8 cellular contexts compared by ENCODE assay signal in the genomic region with DNA sequence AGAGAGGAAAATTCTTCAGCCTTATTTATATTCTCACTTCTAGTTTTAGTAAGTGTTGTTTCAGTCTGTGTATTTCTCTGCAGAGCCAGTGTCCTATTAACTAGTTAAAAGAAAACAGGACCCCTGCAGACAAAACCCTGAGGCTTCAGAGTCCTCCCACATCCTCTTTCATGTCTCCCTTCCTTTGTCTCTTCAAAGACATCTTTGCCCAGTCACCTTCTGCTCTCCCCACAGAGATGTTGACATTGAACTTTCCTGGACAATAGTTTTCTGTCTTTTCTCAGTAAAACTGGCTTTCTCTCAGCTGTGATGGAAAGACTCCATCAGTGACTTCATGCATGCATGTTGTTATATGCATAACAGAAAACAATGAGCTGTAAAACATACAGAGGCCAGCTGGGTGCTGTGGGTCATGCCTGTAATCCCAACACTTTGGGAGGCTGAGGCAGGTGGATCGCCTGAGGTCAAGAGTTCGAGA. TPM values are rescaled to one million over a fixed set of nuclear protein-coding genes. Genes with fewer than 3 reads are reported as not detected.
DNase-seq lines count a peak whose midpoint lies in the region; ATAC-seq and TF ChIP-seq lines count a peak whose summit lies in the region.

No MANE protein-coding gene starts in this region.

- TF ChIP-seq CTCF in omental fat pad (IDR thresholded peaks at IDR 0.05) = no peak

- POLR2A ChIA-PET in activated CD8-positive, alpha-beta T cell treated with anti-CD3 and anti-CD28 coated beads, Interleukin-2, amount 10 ng/mL, durations not matched to agents 7 days and 5 days (lab: Charles Lee) = interaction anchor here (0.6 to 1.1 kb wide), 2 partner anchors 15 to 56 kb away, joined by 3 read pairs; no protein-coding TSS in a partner anchor

- peaks cover 4% of the 10 kb centered on the region for H3K9me3 Mint-ChIP-seq in activated CD8-positive, alpha-beta T cell treated with anti-CD3 and anti-CD28 coated beads, Interleukin-2, amount 10 ng/mL, durations not matched to agents 7 days and 5 days (ENCODE audit: insufficient read depth)

- H3K27ac Mint-ChIP-seq in activated CD8-positive, alpha-beta T cell treated with anti-CD3 and anti-CD28 coated beads, Interleukin-2, amount 10 ng/mL, durations not matched to agents 7 days and 5 days = peak overlapping the region; percentile 43

- H3K4me1 Mint-ChIP-seq in activated CD8-positive, alpha-beta T cell treated with anti-CD3 and anti-CD28 coated beads, Interleukin-2, amount 10 ng/mL, durations not matched to agents 7 days and 5 days (ENCODE audit: low read depth) = peaks cover 44% of the 10 kb centered on the region

- ATAC-seq in HG02943 (IDR thresholded peaks at IDR 0.05; ENCODE audit: low read depth, unreplicated experiment) (peak; percentile 88), omental fat pad (ENCODE audit: low FRiP score) (no peak)
- ATAC-seq in activated CD8-positive, alpha-beta T cell treated with anti-CD3 and anti-CD28 coated beads, Interleukin-2, amount 10 ng/mL, durations not matched to agents 7 days and 5 days = peak; percentile 54

- H3K36me3 Mint-ChIP-seq in activated CD8-positive, alpha-beta T cell treated with anti-CD3 and anti-CD28 coated beads, Interleukin-2, amount 10 ng/mL, durations not matched to agents 7 days and 5 days (ENCODE audit: low read depth) = peaks cover 15% of the 10 kb centered on the region

- H3K27me3 Mint-ChIP-seq in activated CD8-positive, alpha-beta T cell treated with anti-CD3 and anti-CD28 coated beads, Interleukin-2, amount 10 ng/mL, durations not matched to agents 7 days and 5 days (ENCODE audit: low read depth) = no peaks in the 10 kb centered on the region

- DNase-seq in stimulated activated CD4-positive, alpha-beta T cell treated with anti-CD3 and anti-CD28 coated beads, Interleukin-15, amount 100 ng/mL, for 24 hours = peak; percentile 8
- DNase-seq in stimulated activated CD4-positive, alpha-beta T cell treated with anti-CD3 and anti-CD28 coated beads, Interleukin-4, amount 100 ng/mL, for 24 hours = no peak
- DNase-seq in activated CD8-positive, alpha-beta T cell treated with anti-CD3 and anti-CD28 coated beads, Interleukin-2, amount 10 ng/mL, durations not matched to agents 7 days and 5 days = no peak
- DNase-seq in NCI-H2081 (lab: John Stamatoyannopoulos, UW) (no peak), omental fat pad (ENCODE audit: low spot score) (no peak), HuH-7 (ENCODE audit: low spot score) (no peak), SHP77 treated with DMSO at 0.1 percent for 48 hours (lab: John Stamatoyannopoulos, UW) (no peak)

- H3K4me3 Mint-ChIP-seq in activated CD8-positive, alpha-beta T cell treated with anti-CD3 and anti-CD28 coated beads, Interleukin-2, amount 10 ng/mL, durations not matched to agents 7 days and 5 days = peak overlapping the region; percentile 13

- CTCF ChIA-PET in activated CD8-positive, alpha-beta T cell treated with anti-CD3 and anti-CD28 coated beads, Interleukin-2, amount 10 ng/mL, durations not matched to agents 7 days and 5 days (lab: Charles Lee) = interaction anchor here (0.7 to 2.0 kb wide), 4 partner anchors 11 to 158 kb away, joined by 3 to 5 read pairs (median 4); partner anchors contain the start of gene PHAX

RNA-seq across cellular contexts. Expression of gene GRAMD2B, which starts 20.2 kb away (rescaled TPM):
- 1 to 10 TPM; 3.3 to 6.5 TPM for total RNA-seq in activated CD8-positive, alpha-beta T cell treated with anti-CD3 and anti-CD28 coated beads, Interleukin-2, amount 10 ng/mL, durations not matched to agents 7 days and 5 days
- total RNA-seq in omental fat pad = 10 to 100 TPM; 19.1 to 44.1 (median 36.7) TPM
